In genomic region chr19:45403781-45404556, GRCh38 we compare ENCODE assay signal across 8 cellular contexts. TPM values are rescaled to one million over a fixed set of nuclear protein-coding genes. Genes with fewer than 3 reads are reported as not detected.
A peak's percentile ranks its signal among the peaks of the same experiment; 100 is the strongest.
DNase-seq lines count a peak whose midpoint lies in the region; ATAC-seq and TF ChIP-seq lines count a peak whose summit lies in the region.

No MANE protein-coding gene starts in this region.

- H3K4me1 ChIP-seq in mucosa of stomach (ENCODE audit: control insufficient read depth, insufficient read depth, low read length) (peaks cover 34% of the 10 kb centered on the region), tibial nerve (peaks cover 0 to 56% (median 16%) of the 10 kb centered on the region in 4 donors)

- no peak for TF ChIP-seq POLR2A in tibial nerve (IDR thresholded peaks at IDR 0.05)

- no peak for TF ChIP-seq EP300 in tibial nerve (IDR thresholded peaks at IDR 0.05)

- H3K36me3 ChIP-seq in MG63 (peaks cover 23% of the 10 kb centered on the region), mucosa of stomach (ENCODE audit: control insufficient read depth, insufficient read depth, low read length) (no peaks in the 10 kb centered on the region), tibial nerve (peaks cover 0 to 8% (median 0%) of the 10 kb centered on the region in 3 donors)

- ATAC-seq in HG03175 (IDR thresholded peaks at IDR 0.05; ENCODE audit: unreplicated experiment), result no peak
- no peak for ATAC-seq in GM18858 (IDR thresholded peaks at IDR 0.05; ENCODE audit: unreplicated experiment)

- no peaks in the 10 kb centered on the region for H3K27me3 ChIP-seq in MG63
- H3K27me3 ChIP-seq in mucosa of stomach (ENCODE audit: control insufficient read depth, insufficient read depth, low read length), result peaks cover 8% of the 10 kb centered on the region
- peaks cover 5 to 36% of the 10 kb centered on the region in 2 donors for H3K27me3 ChIP-seq in tibial nerve

- peak overlapping the region; percentile 91 for H3K4me3 ChIP-seq in MG63
- peak overlapping the region; percentile 45 for H3K4me3 ChIP-seq in mucosa of stomach (ENCODE audit: low read length)
- H3K4me3 ChIP-seq in tibial nerve, result peak overlapping the region in 3 of 4 donors; percentile 50 to 76 (median 59)

- H3K27me3 Mint-ChIP-seq in activated CD4-positive, alpha-beta T cell treated with anti-CD3 and anti-CD28 coated beads, Interleukin-2, amount 10 ng/mL, durations not matched to agents 7 days and 5 days, result peaks cover 19% of the 10 kb centered on the region

- TF ChIP-seq CTCF in tibial nerve (IDR thresholded peaks at IDR 0.05), result peak in 2 of 5 experiments; percentile 20 to 21

- peak overlapping the region; percentile 83 for H3K9ac ChIP-seq in mucosa of stomach (ENCODE audit: low read length)

- H3K4me3 Mint-ChIP-seq in activated CD4-positive, alpha-beta T cell treated with anti-CD3 and anti-CD28 coated beads, Interleukin-2, amount 10 ng/mL, durations not matched to agents 7 days and 5 days, result peak overlapping the region; percentile 85

- peak; percentile 63 for DNase-seq in EL
- peak; percentile 43 for DNase-seq in MG63
- peak; percentile 75 for DNase-seq in activated CD4-positive, alpha-beta T cell treated with anti-CD3 and anti-CD28 coated beads, Interleukin-2, amount 10 ng/mL, durations not matched to agents 7 days and 5 days
- peak; percentile 62 for DNase-seq in effector CD4-positive, alpha-beta T cell
- no peak for DNase-seq in tibial nerve (ENCODE audit: low spot score in 2 of 2)

- H3K9me3 Mint-ChIP-seq in activated CD4-positive, alpha-beta T cell treated with anti-CD3 and anti-CD28 coated beads, Interleukin-2, amount 10 ng/mL, durations not matched to agents 7 days and 5 days, result no peaks in the 10 kb centered on the region

- WGBS in tibial nerve, 2 donors, result 18 to 23% methylated on average over 25 of the region's 25 CpGs

- peaks cover 43% of the 10 kb centered on the region for H3K4me1 Mint-ChIP-seq in activated CD4-positive, alpha-beta T cell treated with anti-CD3 and anti-CD28 coated beads, Interleukin-2, amount 10 ng/mL, durations not matched to agents 7 days and 5 days

- H3K27ac ChIP-seq in tibial nerve, result peak overlapping the region in 1 of 4 donors; percentile 90

- POLR2A ChIA-PET in activated CD4-positive, alpha-beta T cell treated with anti-CD3 and anti-CD28 coated beads, Interleukin-2, amount 10 ng/mL, durations not matched to agents 7 days and 5 days (lab: Charles Lee), result no interaction called here

- peaks cover 1% of the 10 kb centered on the region for H3K36me3 Mint-ChIP-seq in activated CD4-positive, alpha-beta T cell treated with anti-CD3 and anti-CD28 coated beads, Interleukin-2, amount 10 ng/mL, durations not matched to agents 7 days and 5 days (ENCODE audit: low read depth)

- H3K9me3 ChIP-seq in MG63, result no peaks in the 10 kb centered on the region
- H3K9me3 ChIP-seq in mucosa of stomach (ENCODE audit: control insufficient read depth, low read length), result no peaks in the 10 kb centered on the region
- H3K9me3 ChIP-seq in tibial nerve, result no peaks in the 10 kb centered on the region

- CTCF ChIA-PET in activated CD4-positive, alpha-beta T cell treated with anti-CD3 and anti-CD28 coated beads, Interleukin-2, amount 10 ng/mL, durations not matched to agents 7 days and 5 days (lab: Charles Lee), result interaction anchor here (0.5 to 4.5 kb wide), 8 partner anchors 10 to 425 kb away, joined by 3 to 32 read pairs (median 4); no protein-coding TSS in a partner anchor

- H3K27ac Mint-ChIP-seq in activated CD4-positive, alpha-beta T cell treated with anti-CD3 and anti-CD28 coated beads, Interleukin-2, amount 10 ng/mL, durations not matched to agents 7 days and 5 days, result peak overlapping the region; percentile 95

RNA-seq across cellular contexts. Expression of gene PPP1R13L, which starts 0.9 kb away (rescaled TPM):
- 5.5 and 7.3 TPM in 2 replicates for total RNA-seq in MG63 (2014; rRNA removed; shearing (Covaris generic); ENCODE audit: low replicate concordance)
- total RNA-seq in activated CD4-positive, alpha-beta T cell treated with anti-CD3 and anti-CD28 coated beads, Interleukin-2, amount 10 ng/mL, durations not matched to agents 7 days and 5 days, result 10 to 100 TPM; 15.5 to 17.7 TPM
- total RNA-seq in tibial nerve, result 10 to 100 TPM; 10.0 to 27.9 (median 17.1) TPM

RNA-seq across cellular contexts. Expression of gene POLR1G, which starts 2.5 kb away (rescaled TPM):
- total RNA-seq in MG63 (2014; rRNA removed; shearing (Covaris generic); ENCODE audit: low replicate concordance), result 27.1 and 44.0 TPM in 2 replicates
- total RNA-seq in activated CD4-positive, alpha-beta T cell treated with anti-CD3 and anti-CD28 coated beads, Interleukin-2, amount 10 ng/mL, durations not matched to agents 7 days and 5 days, result 1 to 10 TPM; 7.0 to 7.4 TPM
- 10 to 100 TPM in 1 of 4 donors, 1 to 10 TPM in 3; 2.2 to 10.8 (median 6.2) TPM for total RNA-seq in tibial nerve

RNA-seq across cellular contexts. Expression of gene ERCC1, which starts 19.7 kb away (rescaled TPM):
- total RNA-seq in MG63 (2014; rRNA removed; shearing (Covaris generic); ENCODE audit: low replicate concordance), result 118 and 167 TPM in 2 replicates
- 10 to 100 TPM; 59.9 to 66.1 TPM for total RNA-seq in activated CD4-positive, alpha-beta T cell treated with anti-CD3 and anti-CD28 coated beads, Interleukin-2, amount 10 ng/mL, durations not matched to agents 7 days and 5 days
- total RNA-seq in tibial nerve, result 100 to 1,000 TPM in 2 of 4 donors, 10 to 100 TPM in 2; 95.5 to 161 (median 99.2) TPM

RNA-seq across cellular contexts. Expression of gene ERCC2, which starts 33.6 kb away (rescaled TPM):
- total RNA-seq in MG63 (2014; rRNA removed; shearing (Covaris generic); ENCODE audit: low replicate concordance), result 53.5 and 71.9 TPM in 2 replicates
- total RNA-seq in activated CD4-positive, alpha-beta T cell treated with anti-CD3 and anti-CD28 coated beads, Interleukin-2, amount 10 ng/mL, durations not matched to agents 7 days and 5 days, result 10 to 100 TPM; 17.3 to 21.4 TPM
- 10 to 100 TPM in 3 of 4 donors, 1 to 10 TPM in 1; 9.4 to 19.5 (median 17.6) TPM for total RNA-seq in tibial nerve

Comparison
In these comparisons a context has a peak if more than half of its experiments do, and no peak if none do; other contexts are left out.
1. DNase-seq: peak in EL (single experiment), MG63 (single experiment), activated CD4-positive, alpha-beta T cell treated with anti-CD3 and anti-CD28 coated beads, Interleukin-2, amount 10 ng/mL, durations not matched to agents 7 days and 5 days (single experiment) and effector CD4-positive, alpha-beta T cell (single experiment); none in tibial nerve (0 of 2).
2. Peak in every context shown above with its lines, with median percentiles within 50 percentile points of each other: H3K4me3 ChIP-seq.